ENCODE assay signal across 17 cellular contexts in the genomic region with DNA sequence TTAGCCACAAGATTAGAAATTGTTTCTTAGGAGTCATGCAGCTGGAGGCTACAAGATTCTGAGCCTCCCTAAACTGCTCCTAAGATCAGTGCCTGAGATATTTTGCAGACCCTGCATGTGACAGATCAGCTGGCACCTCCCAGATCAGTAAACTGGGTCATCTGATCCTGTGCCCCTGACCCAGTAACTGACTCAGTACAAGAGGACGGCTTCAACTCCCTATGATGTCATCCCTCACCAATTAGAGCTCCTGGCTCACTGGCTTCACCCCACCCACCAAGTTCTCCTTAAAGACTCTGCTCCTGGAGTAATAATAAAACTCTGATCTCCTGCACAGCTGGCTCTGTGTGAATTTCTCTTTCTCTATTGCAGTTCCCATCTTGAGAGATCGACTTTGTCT.
"Had no signal": no experiment of that assay in that cellular context is flagged by ENCODE, and none has a peak within 500 bp of the region (broad histone marks: within the 10 kb centered on the region; RNA-seq: fewer than 3 reads in every experiment).

No MANE protein-coding gene starts in this region.

- H3K27ac ChIP-seq: coronary artery, hepatocyte, parathyroid adenoma, skin epidermis, transverse colon, uterus had no signal

- DNase-seq: activated CD4-positive, alpha-beta T cell treated with anti-CD3 and anti-CD28 coated beads, Interleukin-2, amount 10 ng/mL, durations not matched to agents 7 days and 5 days; activated CD8-positive, alpha-beta T cell treated with anti-CD3 and anti-CD28 coated beads, Interleukin-2, amount 10 ng/mL, durations not matched to agents 7 days and 5 days; activated naive CD4-positive, alpha-beta T cell treated with Interleukin-2 at 50 U/mL for 16 hours; activated T-cell treated with anti-CD3 and anti-CD28 coated beads, Interleukin-2, amount 50 U/mL, for 24 hours; anterior cingulate cortex; left colon; stimulated activated CD4-positive, alpha-beta T cell treated with anti-CD3 and anti-CD28 coated beads, Interleukin-15, amount 100 ng/mL, for 24 hours; stimulated activated CD4-positive, alpha-beta T cell treated with anti-CD3 and anti-CD28 coated beads, Interleukin-2, amount 100 ng/mL, for 48 hours; T1000; transverse colon; uterus had no signal

- ATAC-seq: activated CD8-positive, alpha-beta T cell treated with anti-CD3 and anti-CD28 coated beads, Interleukin-2, amount 10 ng/mL, durations not matched to agents 7 days and 5 days; esophagus mucosa; left colon had no signal

- H3K36me3 ChIP-seq: transverse colon, uterus had no signal

- H3K79me2 ChIP-seq: hepatocyte, parathyroid adenoma had no signal

- H3K9me3 ChIP-seq: transverse colon, uterus had no signal

- H3K9ac ChIP-seq: parathyroid adenoma had no signal

- H3K4me2 ChIP-seq: hepatocyte had no signal

- H2AFZ ChIP-seq: hepatocyte, parathyroid adenoma had no signal

- H3K27me3 ChIP-seq: hepatocyte, transverse colon, uterus had no signal

- H3K4me1 ChIP-seq: parathyroid adenoma, transverse colon, uterus had no signal

- H3K4me3 ChIP-seq: coronary artery, hepatocyte, lung, skin epidermis, transverse colon, uterus had no signal
